27 cellular contexts compared by ENCODE assay signal in genomic region chr7:42572046-42572445, GRCh38.
DNase-seq lines count a peak whose midpoint lies in the region; ATAC-seq and TF ChIP-seq lines count a peak whose summit lies in the region.
"Had no signal": no experiment of that assay in that cellular context is flagged by ENCODE, and none has a peak within 500 bp of the region (broad histone marks: within the 10 kb centered on the region; RNA-seq: fewer than 3 reads in every experiment).

No MANE protein-coding gene starts in this region.

- H3K27me3 ChIP-seq in SK-N-SH (ENCODE audit: insufficient read depth), result peaks cover 16% of the 10 kb centered on the region; the same call in 1 of the 2 replicates
- no peaks in the 10 kb centered on the region for H3K27me3 ChIP-seq in mammary epithelial cell (ENCODE audit: insufficient read depth, low read length)
- no peaks in the 10 kb centered on the region for H3K27me3 ChIP-seq in stomach
- H3K27me3 ChIP-seq: BE2C had no signal

- ATAC-seq in SK-N-SH treated with all-trans-retinoic acid at 6 μM for 48 hours, result no peak
- ATAC-seq: GM12878, GM23338, HCT116, HepG2, PC-3 had no signal

- dilution Hi-C loops in mammary epithelial cell (cut with HindIII; ENCODE audit: low sequenced_read_pairs), result no loop called here

- H3K4me3 Mint-ChIP-seq in CD14-positive monocyte, result no peak overlapping the region
- H3K4me3 Mint-ChIP-seq: CD4-positive, alpha-beta T cell; GM23338 had no signal

- no peak for DNase-seq in SK-N-SH
- DNase-seq in mammary epithelial cell, result peak; percentile 19
- DNase-seq in iris pigment epithelial cell (ENCODE audit: low read depth), result peak; percentile 38
- DNase-seq in stomach, result no peak
- no peak for DNase-seq in CD14-positive monocyte (ENCODE audit: low spot score)
- DNase-seq in LoVo (ENCODE audit: low spot score), result no peak
- DNase-seq in activated gamma-delta T cell (lab: John Stamatoyannopoulos, UW), result no peak
- DNase-seq: BE2C; Calu3; CD4-positive, alpha-beta T cell; EL; KBM-7; NCI-H1048; NCI-H1436; NCI-H1930; NCI-H226; NCI-H524; NCI-H82; PC-3; SIG-M5 had no signal

- H3K4me1 ChIP-seq in SK-N-SH (ENCODE audit: control insufficient read depth in 1 of 2, insufficient read depth in 2 of 2, low read depth in 1 of 2, low read length in 1 of 2), result no peaks in the 10 kb centered on the region
- H3K4me1 ChIP-seq in mammary epithelial cell (ENCODE audit: insufficient read depth, low read length), result peaks cover 3% of the 10 kb centered on the region
- peaks cover 19 to 52% (median 27%) of the 10 kb centered on the region in 4 donors for H3K4me1 ChIP-seq in stomach
- H3K4me1 ChIP-seq: BE2C had no signal

- H3K4me1 Mint-ChIP-seq in CD14-positive monocyte, result no peaks in the 10 kb centered on the region

- CTCF ChIA-PET in SK-N-SH (lab: Yijun Ruan, JAX), result no interaction called here
- CTCF ChIA-PET in mammary epithelial cell (lab: Charles Lee; ENCODE audit: low non-redundant PET), result no interaction called here

- H3K4me3 ChIP-seq in SK-N-SH (ENCODE audit: low read depth in 2 of 2, low read length in 1 of 2) (no peak overlapping the region), mammary epithelial cell (replicated peaks in 1 of 3; ENCODE audit: insufficient read depth in 1 of 3, low read depth in 2 of 3, low read length in 3 of 3) (no peak overlapping the region), stomach (no peak overlapping the region)
- H3K4me3 ChIP-seq: GM12878, GM23338 had no signal

- TF ChIP-seq RAD21 in SK-N-SH (IDR thresholded peaks at IDR 0.05; ENCODE audit: low read length), result no peak

- H3K9me3 ChIP-seq in SK-N-SH (no peaks in the 10 kb centered on the region), mammary epithelial cell (replicated peaks; ENCODE audit: insufficient read depth, low read length) (no peaks in the 10 kb centered on the region), stomach (no peaks in the 10 kb centered on the region)
- H3K9me3 ChIP-seq: BE2C had no signal

- no peaks in the 10 kb centered on the region for H3K36me3 ChIP-seq in SK-N-SH (replicated peaks in 1 of 2; ENCODE audit: control insufficient read depth in 1 of 2, insufficient read depth in 2 of 2, low read length in 1 of 2)
- no peaks in the 10 kb centered on the region for H3K36me3 ChIP-seq in mammary epithelial cell (ENCODE audit: insufficient read depth, low read length)
- H3K36me3 ChIP-seq in stomach, result no peaks in the 10 kb centered on the region
- H3K36me3 ChIP-seq: BE2C had no signal

- H3K27me3 Mint-ChIP-seq in CD14-positive monocyte (ENCODE audit: low read depth in 3 of 3), result no peaks in the 10 kb centered on the region
- H3K27me3 Mint-ChIP-seq: CD4-positive, alpha-beta T cell had no signal

- TF ChIP-seq EP300 in SK-N-SH (IDR thresholded peaks at IDR 0.05; ENCODE audit: borderline replicate concordance in 1 of 2, low read depth in 1 of 2, low read length in 1 of 2) (no peak), stomach (IDR thresholded peaks at IDR 0.05) (no peak)

- TF ChIP-seq CTCF in SK-N-SH (IDR thresholded peaks at IDR 0.05) (no peak), mammary epithelial cell (conservative IDR thresholded peaks at IDR 0.05 in 1 of 2, IDR thresholded peaks at IDR 0.05 in 1 of 2; ENCODE audit: extremely low read depth in 1 of 2, insufficient read depth in 1 of 2, low read depth in 1 of 2, low read length in 2 of 2) (no peak), stomach (IDR thresholded peaks at IDR 0.05) (no peak), CD14-positive monocyte (IDR thresholded peaks at IDR 0.05) (no peak)

- H3K9me2 ChIP-seq in SK-N-SH, result no peaks in the 10 kb centered on the region

- H4K20me1 ChIP-seq in SK-N-SH (ENCODE audit: insufficient read depth) (no peaks in the 10 kb centered on the region), mammary epithelial cell (ENCODE audit: insufficient read depth, low read length) (no peaks in the 10 kb centered on the region)

- H3K4me2 ChIP-seq in SK-N-SH (no peak overlapping the region), mammary epithelial cell (ENCODE audit: insufficient read depth, low read depth, low read length) (no peak overlapping the region)
- H3K4me2 ChIP-seq: GM23338 had no signal

- H3F3A ChIP-seq in SK-N-SH (replicated peaks; ENCODE audit: insufficient read depth), result no peaks in the 10 kb centered on the region

- H3K36me3 Mint-ChIP-seq in CD14-positive monocyte, result no peaks in the 10 kb centered on the region

- TF ChIP-seq POLR2A in stomach (IDR thresholded peaks at IDR 0.05), result no peak

- H3K27ac Mint-ChIP-seq in CD14-positive monocyte, result no peak overlapping the region
- H3K27ac Mint-ChIP-seq: CD4-positive, alpha-beta T cell; GM23338 had no signal

- H3K79me2 ChIP-seq in SK-N-SH (ENCODE audit: insufficient read depth) (no peaks in the 10 kb centered on the region), mammary epithelial cell (ENCODE audit: insufficient read depth, low read length) (no peaks in the 10 kb centered on the region)

- in situ Hi-C loops in mammary epithelial cell (cut with MboI; ENCODE audit: low sequenced_read_pairs in 2 of 2), result loop anchor here (10.0 to 25.0 kb wide), 2 partner anchors 610 to 627 kb away; no protein-coding TSS in a partner anchor

- H3K9ac ChIP-seq in SK-N-SH, result no peak overlapping the region
- H3K9ac ChIP-seq in mammary epithelial cell (ENCODE audit: insufficient read depth, low read length), result no peak overlapping the region

- H3K9me3 Mint-ChIP-seq in CD14-positive monocyte, result peaks cover 0 to 4% (median 2%) of the 10 kb centered on the region in 7 donors
- H3K9me3 Mint-ChIP-seq: CD4-positive, alpha-beta T cell had no signal

- intact Hi-C loops in mammary epithelial cell (cut with micrococcal nuclease), result loop anchor here (10.0 kb wide), 1 partner anchor 457 kb away; no protein-coding TSS in a partner anchor
- intact Hi-C loops in stomach (cut with DNase I; ENCODE audit: low total_unique reads), result no loop called here
- intact Hi-C loops in CD14-positive monocyte (cut with micrococcal nuclease), result no loop called here

- POLR2A ChIA-PET in SK-N-SH (lab: Yijun Ruan, JAX), result no interaction called here

- 2% methylated on average over 8 of the region's 8 CpGs for WGBS in SK-N-SH (ENCODE audit: low lambda C conversion rate)
- WGBS in mammary epithelial cell (ENCODE audit: low coverage, missing lambda C conversion rate), result 9% methylated on average over 8 of the region's 8 CpGs
- WGBS in stomach, 5 donors, result 56 to 72% (median 64%) methylated on average over 8 of the region's 8 CpGs

- H2AFZ ChIP-seq in SK-N-SH (ENCODE audit: low read depth) (0 out of 2 replicates have a peak overlapping the region, but pooled peaks have one; percentile 29), mammary epithelial cell (ENCODE audit: low read depth, low read length) (peak overlapping the region; percentile 11)
- H2AFZ ChIP-seq: GM23338 had no signal

- H3K27ac ChIP-seq in SK-N-SH (ENCODE audit: low read depth in 2 of 2, low read length in 1 of 2) (no peak overlapping the region), mammary epithelial cell (ENCODE audit: insufficient read depth, low read depth, low read length) (no peak overlapping the region), stomach (peak overlapping the region in 4 of 5 donors; percentile 6 to 68 (median 33))
- H3K27ac ChIP-seq: 22Rv1, RWPE1 had no signal

- no TSS peak for BruUV-seq in mammary epithelial cell (replicated peaks; lab: Mats Ljungman, UMichigan)

TF ChIP-seq in SK-N-SH, 30 proteins besides CTCF, POLR2A, EP300 and RAD21:
- TF ChIP-seq JUND (IDR thresholded peaks at IDR 0.05), result no peak
- no peak for TF ChIP-seq FOXJ3 (CRISPR knock-in tag; IDR thresholded peaks at IDR 0.05)
- TF ChIP-seq TEAD4 (IDR thresholded peaks at IDR 0.05; ENCODE audit: borderline replicate concordance, insufficient read depth), result no peak

TF ChIP-seq in SK-N-SH treated with all-trans-retinoic acid at 6 μM for 48 hours, 23 proteins besides CTCF, POLR2A, EP300 and RAD21 (continues in another document):
- TF ChIP-seq PPARA (CRISPR knock-in tag; IDR thresholded peaks at IDR 0.05; ENCODE audit: borderline replicate concordance) (no peak), BACH2 (CRISPR knock-in tag; IDR thresholded peaks at IDR 0.05; ENCODE audit: borderline replicate concordance) (no peak), ZNF70 (CRISPR knock-in tag; IDR thresholded peaks at IDR 0.05) (no peak), ARNTL (CRISPR knock-in tag; IDR thresholded peaks at IDR 0.05; ENCODE audit: borderline replicate concordance, low read depth) (no peak), CSDC2 (CRISPR knock-in tag; IDR thresholded peaks at IDR 0.05) (no peak), TCF4 (CRISPR knock-in tag; IDR thresholded peaks at IDR 0.05; ENCODE audit: borderline replicate concordance) (no peak), CSRNP3 (CRISPR knock-in tag; IDR thresholded peaks at IDR 0.05) (no peak), ZFP3 (CRISPR knock-in tag; IDR thresholded peaks at IDR 0.05) (no peak), ISL1 (CRISPR knock-in tag; IDR thresholded peaks at IDR 0.05) (no peak), RARB (CRISPR knock-in tag; IDR thresholded peaks at IDR 0.05) (no peak), GLIS3 (CRISPR knock-in tag; IDR thresholded peaks at IDR 0.05) (no peak), ZFP30 (CRISPR knock-in tag; IDR thresholded peaks at IDR 0.05) (no peak)

Comparison
In these comparisons a context has a peak if more than half of its experiments do, and no peak if none do; other contexts are left out.
1. DNase-seq: peak in mammary epithelial cell (single experiment) and iris pigment epithelial cell (single experiment); none in SK-N-SH (single experiment), stomach (single experiment), CD14-positive monocyte (single experiment), LoVo (single experiment) and activated gamma-delta T cell (single experiment).
2. H3K27ac ChIP-seq: peak in stomach (4 of 5); none in SK-N-SH (0 of 2) and mammary epithelial cell (single experiment).